Comparison of ENCODE assay signal across 18 cellular contexts in genomic region chr11:106642331-106642730, GRCh38.
"Had no signal": no experiment of that assay in that cellular context is flagged by ENCODE, and none has a peak within 500 bp of the region (broad histone marks: within the 10 kb centered on the region; RNA-seq: fewer than 3 reads in every experiment).

No MANE protein-coding gene starts in this region.

- ATAC-seq: activated CD4-positive, CD25-positive, alpha-beta regulatory T cell treated with anti-CD3 and anti-CD28 coated beads, Interleukin-2, amount 50 U/mL, for 24 hours; activated naive CD8-positive, alpha-beta T cell treated with anti-CD3 and anti-CD28 coated beads, Interleukin-2, amount 50 U/mL, for 24 hours; left lung; right lobe of liver had no signal

- H3K9me3 ChIP-seq: right lobe of liver had no signal

- H3K4me1 ChIP-seq: esophagus squamous epithelium, left lung, right lobe of liver, spleen had no signal

- H3K4me3 Mint-ChIP-seq: activated naive CD4-positive, alpha-beta T cell treated with anti-CD3 and anti-CD28 coated beads for 36 hours; activated naive CD8-positive, alpha-beta T cell treated with anti-CD3 and anti-CD28 coated beads, Interleukin-2, amount 50 U/mL, for 24 hours; naive B cell had no signal

- H3K4me3 ChIP-seq: coronary artery, esophagus squamous epithelium, left lung, ovary, right lobe of liver, spleen, thoracic aorta had no signal

- H3K4me1 Mint-ChIP-seq: activated naive CD8-positive, alpha-beta T cell treated with anti-CD3 and anti-CD28 coated beads, Interleukin-2, amount 50 U/mL, for 24 hours; naive B cell had no signal

- H3K27me3 ChIP-seq: esophagus squamous epithelium, left lung, ovary, right lobe of liver, spleen had no signal

- H3K27ac Mint-ChIP-seq: activated naive CD4-positive, alpha-beta T cell treated with anti-CD3 and anti-CD28 coated beads for 36 hours; activated naive CD8-positive, alpha-beta T cell treated with anti-CD3 and anti-CD28 coated beads, Interleukin-2, amount 50 U/mL, for 24 hours; activated T-helper 2 cell treated with anti-CD3 and anti-CD28 coated beads, Interferon-gamma antibody, Interleukin-2, Interleukin-4, amounts not matched to agents 10 μg/mL and 5 μg/mL and 100 μg/mL, durations not matched to agents 14 hours and 24 hours and 36 hours; naive B cell had no signal

- DNase-seq: activated CD4-positive, alpha-beta T cell treated with anti-CD3 and anti-CD28 coated beads, Interleukin-2, amount 50 U/mL, for 1 hour; activated naive CD4-positive, alpha-beta T cell treated with anti-CD3 and anti-CD28 coated beads for 36 hours; activated naive CD8-positive, alpha-beta T cell treated with anti-CD3 and anti-CD28 coated beads, Interleukin-2, amount 50 U/mL, for 24 hours; central memory CD4-positive, alpha-beta T cell; effector CD4-positive, alpha-beta T cell; esophagus squamous epithelium; hippocampal formation; kidney; left lung; mammary epithelial cell; naive B cell; ovary; right lobe of liver; spleen had no signal

- H3K36me3 ChIP-seq: esophagus squamous epithelium, left lung, ovary, right lobe of liver, spleen, thoracic aorta had no signal

- H3K27ac ChIP-seq: coronary artery, esophagus squamous epithelium, left lung, ovary, right lobe of liver, spleen, thoracic aorta had no signal
